Comparison of ENCODE assay signal across 1 cellular context in genomic region chr18:22983175-22983574, GRCh38.
TF ChIP-seq lines count a peak whose summit lies in the region.

No MANE protein-coding gene starts in this region.

TF ChIP-seq in H1, 55 proteins besides CTCF, POLR2A, EP300 and RAD21 (continued from another document):
- no peak for TF ChIP-seq CHD7 (IDR thresholded peaks at IDR 0.05; ENCODE audit: insufficient replicate concordance, low read length)
- no peak for TF ChIP-seq ATF3 (IDR thresholded peaks at IDR 0.05; ENCODE audit: insufficient read depth, low read depth, low read length)
- TF ChIP-seq POLR2AphosphoS5 (IDR thresholded peaks at IDR 0.05; ENCODE audit: low read depth, low read length), result no peak
- no peak for TF ChIP-seq POU5F1 (IDR thresholded peaks at IDR 0.05; ENCODE audit: low read depth, low read length)
- TF ChIP-seq CREB1 (IDR thresholded peaks at IDR 0.05), result no peak
TF ChIP-seq in H1: peak in this region for 0.
